Comparison of ENCODE assay signal across 18 cellular contexts in genomic region chr2:205772983-205773382, GRCh38.
DNase-seq lines count a peak whose midpoint lies in the region; ATAC-seq lines count a peak whose summit lies in the region.
"Had no signal": no experiment of that assay in that cellular context is flagged by ENCODE, and none has a peak within 500 bp of the region (broad histone marks: within the 10 kb centered on the region; RNA-seq: fewer than 3 reads in every experiment).

No MANE protein-coding gene starts in this region.

- peak overlapping the region; percentile 89 for H3K27ac ChIP-seq in muscle layer of colon (ENCODE audit: low read depth, low read length)
- H3K27ac ChIP-seq: body of pancreas, foreskin keratinocyte, SJCRH30 had no signal

- peaks cover 97% of the 10 kb centered on the region for H3K4me1 ChIP-seq in muscle layer of colon (ENCODE audit: insufficient read depth, low read length)
- H3K4me1 ChIP-seq: SJCRH30 had no signal

- in situ Hi-C loops in ACHN (cut with HindIII; ENCODE audit: low pct_ligation_motif_present, low pct_unique_long_range_greater_than_20kb, low sequenced_read_pairs), result no loop called here

- no peaks in the 10 kb centered on the region for H3K27me3 ChIP-seq in muscle layer of colon (ENCODE audit: control insufficient read depth in 1 of 2, insufficient read depth in 2 of 2, low read length in 2 of 2)
- H3K27me3 ChIP-seq: body of pancreas, foreskin keratinocyte, SJCRH30 had no signal

- no peaks in the 10 kb centered on the region for H3K9me3 ChIP-seq in muscle layer of colon (ENCODE audit: low read length)
- H3K9me3 ChIP-seq: body of pancreas, SJCRH30 had no signal

- H3K36me3 ChIP-seq in muscle layer of colon (ENCODE audit: insufficient read depth, low read length), result peaks cover 29% of the 10 kb centered on the region
- H3K36me3 ChIP-seq: SJCRH30 had no signal

- DNase-seq in DMS153 treated with DMSO at 0.1 percent for 48 hours (lab: John Stamatoyannopoulos, UW; ENCODE audit: unreplicated experiment), result peak; percentile 85
- DNase-seq in NCI-H1436 (lab: John Stamatoyannopoulos, UW), result peak; percentile 70
- peak; percentile 60 for DNase-seq in NCI-H510A (lab: John Stamatoyannopoulos, UW)
- DNase-seq in T1000 (lab: John Stamatoyannopoulos, UW), result no peak
- no peak for DNase-seq in ACHN
- DNase-seq: body of pancreas; foreskin keratinocyte; mesenchymal stem cell; OCI-M1; posterior cingulate gyrus; SJCRH30; stimulated activated CD8-positive, alpha-beta memory T cell treated with anti-CD3 and anti-CD28 coated beads, Interleukin-4, amount 100 ng/mL, for 48 hours had no signal

- H3K4me3 ChIP-seq in muscle layer of colon (ENCODE audit: low read depth in 1 of 2, low read length in 2 of 2), result no peak overlapping the region
- H3K4me3 ChIP-seq: body of pancreas, SJCRH30, skin epidermis had no signal

- no peak for ATAC-seq in HG03039 (IDR thresholded peaks at IDR 0.05; ENCODE audit: unreplicated experiment)
- no peak for ATAC-seq in GM21526 (IDR thresholded peaks at IDR 0.05; ENCODE audit: low FRiP score, unreplicated experiment)
- ATAC-seq: activated CD4-positive, CD25-positive, alpha-beta regulatory T cell treated with anti-CD3 and anti-CD28 coated beads, Interleukin-2, amount 50 U/mL, for 24 hours; body of pancreas; foreskin keratinocyte; natural killer cell treated with Interleukin-12 subunit alpha and Interleukin-12 subunit beta and Interleukin-15 and Interleukin-18, amount 100 ng/mL, for 72 hours had no signal

- no peak overlapping the region for H3K9ac ChIP-seq in muscle layer of colon (ENCODE audit: low read length)

Comparison
In these comparisons a context has a peak if more than half of its experiments do, and no peak if none do; other contexts are left out.
1. DNase-seq: peak in DMS153 treated with DMSO at 0.1 percent for 48 hours (single experiment), NCI-H1436 (single experiment) and NCI-H510A (single experiment); none in T1000 (single experiment) and ACHN (single experiment).